ENCODE assay signal across 16 cellular contexts in genomic region chr18:4412286-4412685, GRCh38. TPM values are rescaled to one million over a fixed set of nuclear protein-coding genes. Genes with fewer than 3 reads are reported as not detected.
DNase-seq lines count a peak whose midpoint lies in the region; TF ChIP-seq lines count a peak whose summit lies in the region.
"Had no signal": no experiment of that assay in that cellular context is flagged by ENCODE, and none has a peak within 500 bp of the region (broad histone marks: within the 10 kb centered on the region; RNA-seq: fewer than 3 reads in every experiment).

No MANE protein-coding gene starts in this region.

- TF ChIP-seq CTCF in brain microvascular endothelial cell (IDR thresholded peaks at IDR 0.05; ENCODE audit: low read depth, low read length, missing control alignments) (no peak), lower leg skin (IDR thresholded peaks at IDR 0.05) (no peak)

- TF ChIP-seq POLR2A in lower leg skin (IDR thresholded peaks at IDR 0.05) = no peak

- DNase-seq in COLO668 (lab: John Stamatoyannopoulos, UW; ENCODE audit: unreplicated experiment) (peak; percentile 40), DMS53 treated with DMSO at 0.1 percent for 48 hours (lab: John Stamatoyannopoulos, UW; ENCODE audit: unreplicated experiment) (peak; percentile 25), NCI-H510A treated with DMSO at 0.1 percent for 48 hours (lab: John Stamatoyannopoulos, UW) (peak; percentile 83), cerebellum (ENCODE audit: low spot score) (peak; percentile 38), cardiac septum (ENCODE audit: low spot score) (no peak), brain microvascular endothelial cell (no peak), lower leg skin (ENCODE audit: low spot score in 2 of 2) (no peak)
- DNase-seq in activated CD4-positive, alpha-beta T cell treated with anti-CD3 and anti-CD28 coated beads for 48 hours = no peak
- DNase-seq: NCI-H1417; NCI-H187; NCI-H226; NCI-H526 treated with DMSO at 0.1 percent for 48 hours; NK-92 treated with Interleukin-12 subunit alpha and Interleukin-12 subunit beta, amount 100 ng/mL, for 24 hours; SIG-M5; SK-N-SH had no signal

- intact Hi-C loops in cardiac septum (cut with DNase I) = no loop called here
- intact Hi-C loops in lower leg skin (cut with DNase I; ENCODE audit: low total_unique reads) = no loop called here

- H3K36me3 ChIP-seq in brain microvascular endothelial cell (replicated peaks) = no peaks in the 10 kb centered on the region

- no peak overlapping the region for H3K27ac ChIP-seq in brain microvascular endothelial cell
- H3K27ac ChIP-seq: A549 had no signal

- H3K4me3 ChIP-seq in brain microvascular endothelial cell (ENCODE audit: low read depth, low read length) (no peak overlapping the region), lower leg skin (ENCODE audit: low read depth, poor library complexity, severe bottlenecking) (no peak overlapping the region)
- H3K4me3 ChIP-seq: A549 had no signal

- no peaks in the 10 kb centered on the region for H3K27me3 ChIP-seq in brain microvascular endothelial cell (replicated peaks)

- in situ Hi-C loops in brain microvascular endothelial cell (cut with HindIII; ENCODE audit: low pct_ligation_motif_present, low sequenced_read_pairs) = no loop called here

RNA-seq across cellular contexts. Expression of gene DLGAP1, which starts 42.8 kb away (rescaled TPM):
- total RNA-seq in cerebellum (78.1 TPM), cardiac septum (6.5 TPM), lower leg skin (1 to 10 TPM in 2 of 4 donors, under 1 TPM in 2; 0.34 to 1.3 (median 0.82) TPM)

Comparison
In these comparisons a context has a peak if more than half of its experiments do, and no peak if none do; other contexts are left out.
1. DNase-seq: peak in COLO668 (single experiment), DMS53 treated with DMSO at 0.1 percent for 48 hours (single experiment), NCI-H510A treated with DMSO at 0.1 percent for 48 hours (single experiment) and cerebellum (single experiment); none in cardiac septum (single experiment), brain microvascular endothelial cell (single experiment), lower leg skin (0 of 2) and activated CD4-positive, alpha-beta T cell treated with anti-CD3 and anti-CD28 coated beads for 48 hours (single experiment).
2. RNA of gene DLGAP1, which starts 42.8 kb away (total RNA-seq): 78.1 TPM in cerebellum (single experiment); 6.5 TPM in cardiac septum (single experiment) and 0.34 to 1.3 TPM in lower leg skin; every median in the first group is over 10 times any median in the second.